In genomic region chr10:72318383-72319262, GRCh38 we compare ENCODE assay signal across 1 cellular context.
A peak's percentile ranks its signal among the peaks of the same experiment; 100 is the strongest.
TF ChIP-seq lines count a peak whose summit lies in the region.

No MANE protein-coding gene starts in this region.

TF ChIP-seq in HepG2, 621 proteins besides CTCF, POLR2A, EP300 and RAD21:
- TF ChIP-seq RBAK (CRISPR knock-in tag; IDR thresholded peaks at IDR 0.05) (no peak), ZNF510 (CRISPR knock-in tag; IDR thresholded peaks at IDR 0.05; ENCODE audit: low read depth) (no peak), RARA (CRISPR knock-in tag; IDR thresholded peaks at IDR 0.05) (0 out of 2 replicates have a peak, but pooled peaks have one; percentile 28), RCOR2 (CRISPR knock-in tag; IDR thresholded peaks at IDR 0.05) (peak; percentile 42; the same call in 1 of the 2 replicates), TEAD3 (CRISPR knock-in tag; optimal IDR thresholded peaks at IDR 0.05; ENCODE audit: borderline replicate concordance) (peak; percentile 77), ZNF546 (CRISPR knock-in tag; conservative IDR thresholded peaks at IDR 0.05) (no peak), REL (CRISPR knock-in tag; conservative IDR thresholded peaks at IDR 0.05) (0 out of 2 replicates have a peak, but pooled peaks have one; percentile 1), MTERF4 (CRISPR knock-in tag; IDR thresholded peaks at IDR 0.05) (0 out of 2 replicates have a peak, but pooled peaks have one; percentile 3), ELF4 (CRISPR knock-in tag; IDR thresholded peaks at IDR 0.05; ENCODE audit: borderline replicate concordance) (peak; percentile 43; the same call in 1 of the 2 replicates), U2AF2 (IDR thresholded peaks at IDR 0.05; ENCODE audit: low read depth, low read length) (no peak), ZKSCAN5 (CRISPR knock-in tag; IDR thresholded peaks at IDR 0.05) (no peak), NAIF1 (CRISPR knock-in tag; IDR thresholded peaks at IDR 0.05; ENCODE audit: borderline replicate concordance) (0 out of 2 replicates have a peak, but pooled peaks have one; percentile 42), AHDC1 (CRISPR knock-in tag; IDR thresholded peaks at IDR 0.05; ENCODE audit: borderline replicate concordance) (0 out of 2 replicates have a peak, but pooled peaks have one; percentile 22), ZNF768 (CRISPR knock-in tag; IDR thresholded peaks at IDR 0.05) (peak; percentile 96), TMF1 (CRISPR knock-in tag; IDR thresholded peaks at IDR 0.05; ENCODE audit: low read depth) (no peak), ZBTB10 (CRISPR knock-in tag; IDR thresholded peaks at IDR 0.05; ENCODE audit: borderline replicate concordance) (no peak), KDM1A (CRISPR knock-in tag; IDR thresholded peaks at IDR 0.05) (peak; percentile 63; the same call in 1 of the 2 replicates), ZNF780A (CRISPR knock-in tag; IDR thresholded peaks at IDR 0.05) (no peak), TEF (CRISPR knock-in tag; IDR thresholded peaks at IDR 0.05) (no peak), GATAD2A (CRISPR knock-in tag; IDR thresholded peaks at IDR 0.05) (0 out of 2 replicates have a peak, but pooled peaks have one; percentile 36), SALL2 (CRISPR knock-in tag; IDR thresholded peaks at IDR 0.05) (no peak), NR2F6 (IDR thresholded peaks at IDR 0.05) (peak; percentile 63), NR2F6 (CRISPR knock-in tag; IDR thresholded peaks at IDR 0.05) (peak; percentile 43; the same call in 1 of the 2 replicates), CENPT (CRISPR knock-in tag; IDR thresholded peaks at IDR 0.05; ENCODE audit: low read depth) (no peak), ZNF362 (CRISPR knock-in tag; IDR thresholded peaks at IDR 0.05; ENCODE audit: borderline replicate concordance) (peak; percentile 52; the same call in 1 of the 2 replicates), SRSF1 (optimal IDR thresholded peaks at IDR 0.05; ENCODE audit: low read depth, low read length) (no peak), GATAD1 (CRISPR knock-in tag; IDR thresholded peaks at IDR 0.05) (no peak), PPARG (CRISPR knock-in tag; conservative IDR thresholded peaks at IDR 0.05) (peak; percentile 20; the same call in 1 of the 2 replicates), ADNP (CRISPR knock-in tag; IDR thresholded peaks at IDR 0.05) (0 out of 2 replicates have a peak, but pooled peaks have one; percentile 4), ZMYM3 (CRISPR knock-in tag; IDR thresholded peaks at IDR 0.05) (peak; percentile 83)
